In genomic region chr17:72270530-72270929, GRCh38 we compare ENCODE assay signal across 11 cellular contexts.
DNase-seq lines count a peak whose midpoint lies in the region; ATAC-seq, FAIRE-seq and TF ChIP-seq lines count a peak whose summit lies in the region.
"Had no signal": no experiment of that assay in that cellular context is flagged by ENCODE, and none has a peak within 500 bp of the region (broad histone marks: within the 10 kb centered on the region; RNA-seq: fewer than 3 reads in every experiment).

No MANE protein-coding gene starts in this region.

- no peaks in the 10 kb centered on the region for H3K36me3 Mint-ChIP-seq in astrocyte (ENCODE audit: low read depth, unreplicated experiment)
- no peaks in the 10 kb centered on the region for H3K36me3 Mint-ChIP-seq in CD4-positive, alpha-beta memory T cell

- intact Hi-C loops in CD4-positive, alpha-beta memory T cell (cut with micrococcal nuclease), result no loop called here

- no peak overlapping the region for H3K4ac ChIP-seq in mesenchymal stem cell (ENCODE audit: low read depth in 1 of 2, low read length in 2 of 2)

- H3K4me3 ChIP-seq in astrocyte (ENCODE audit: insufficient read depth, low read depth, low read length), result no peak overlapping the region
- no peak overlapping the region for H3K4me3 ChIP-seq in mesenchymal stem cell (ENCODE audit: insufficient read depth in 1 of 2, low read depth in 1 of 2, low read length in 2 of 2)
- no peak overlapping the region for H3K4me3 ChIP-seq in CD4-positive, alpha-beta memory T cell (ENCODE audit: low read length in 2 of 2)
- H3K4me3 ChIP-seq: HAP-1, thyroid gland had no signal

- H3K27me3 ChIP-seq in astrocyte (ENCODE audit: insufficient read depth, low read length) (no peaks in the 10 kb centered on the region), mesenchymal stem cell (ENCODE audit: control insufficient read depth in 1 of 2, insufficient read depth in 1 of 2, low read length in 2 of 2) (peaks cover 9 to 17% of the 10 kb centered on the region in 2 experiments)
- H3K27me3 ChIP-seq in CD4-positive, alpha-beta memory T cell (ENCODE audit: insufficient read depth, low read length), result no peaks in the 10 kb centered on the region
- H3K27me3 ChIP-seq: thyroid gland had no signal

- no peak overlapping the region for H3K4me3 Mint-ChIP-seq in astrocyte (ENCODE audit: unreplicated experiment)
- no peak overlapping the region for H3K4me3 Mint-ChIP-seq in CD4-positive, alpha-beta memory T cell

- no peak overlapping the region for H3K14ac ChIP-seq in mesenchymal stem cell (ENCODE audit: low read length in 2 of 2)

- no peak overlapping the region for H2BK12ac ChIP-seq in mesenchymal stem cell (ENCODE audit: low read length in 2 of 2)

- H3K27ac Mint-ChIP-seq in astrocyte (ENCODE audit: unreplicated experiment), result no peak overlapping the region
- no peak overlapping the region for H3K27ac Mint-ChIP-seq in CD4-positive, alpha-beta memory T cell

- CTCF ChIA-PET in CD4-positive, alpha-beta memory T cell (lab: Charles Lee; ENCODE audit: partially characterized antibody), result no interaction called here
- CTCF ChIA-PET in HEK293T (lab: Yijun Ruan, JAX), result interaction anchor here (0.6 to 0.7 kb wide), 2 partner anchors 150 to 215 kb away, joined by 3 to 4 read pairs; partner anchors contain the start of gene SOX9

- no peak overlapping the region for H3K27ac ChIP-seq in astrocyte (ENCODE audit: low read depth, low read length)
- H3K27ac ChIP-seq in mesenchymal stem cell (ENCODE audit: low read length, poor library complexity, severe bottlenecking), result no peak overlapping the region
- H3K27ac ChIP-seq in CD4-positive, alpha-beta memory T cell (ENCODE audit: low read depth, low read length), result no peak overlapping the region
- H3K27ac ChIP-seq: thyroid gland had no signal

- H3K9me3 Mint-ChIP-seq in astrocyte (ENCODE audit: unreplicated experiment), result peaks cover 5% of the 10 kb centered on the region
- H3K9me3 Mint-ChIP-seq in CD4-positive, alpha-beta memory T cell, result peaks cover 0 to 4% (median 0%) of the 10 kb centered on the region in 8 donors

- H2BK15ac ChIP-seq in mesenchymal stem cell (ENCODE audit: low read depth, poor library complexity, severe bottlenecking), result no peak overlapping the region

- H3K4me1 ChIP-seq in astrocyte (ENCODE audit: insufficient read depth, low read length) (no peaks in the 10 kb centered on the region), mesenchymal stem cell (ENCODE audit: control insufficient read depth, insufficient read depth, low read depth, low read length) (peaks cover 4% of the 10 kb centered on the region)
- H3K4me1 ChIP-seq in CD4-positive, alpha-beta memory T cell (ENCODE audit: insufficient read depth, low read length), result no peaks in the 10 kb centered on the region
- H3K4me1 ChIP-seq: HAP-1 had no signal

- 62% methylated on average over 4 of the region's 5 CpGs for WGBS in mesenchymal stem cell

- peak; percentile 8 for DNase-seq in DMS79 (lab: John Stamatoyannopoulos, UW)
- peak; percentile 27 to 37 for DNase-seq in NCI-H1930 (lab: John Stamatoyannopoulos, UW)
- DNase-seq in astrocyte (ENCODE audit: low read depth), result peak; percentile 70
- peak; percentile 1 for DNase-seq in mesenchymal stem cell
- DNase-seq in CD4-positive, alpha-beta memory T cell, result no peak
- DNase-seq in activated CD8-positive, alpha-beta memory T cell treated with anti-CD3 and anti-CD28 coated beads, Interleukin-2, amount 50 U/mL, for 4 hours, result no peak
- DNase-seq in HEK293T (ENCODE audit: extremely low spot score), result no peak
- DNase-seq: activated CD4-positive, alpha-beta T cell treated with anti-CD3 and anti-CD28 coated beads for 4 hours had no signal

- no peaks in the 10 kb centered on the region for H3K79me1 ChIP-seq in mesenchymal stem cell (replicated peaks; ENCODE audit: low read length, poor library complexity, severe bottlenecking)

- peaks cover 19% of the 10 kb centered on the region for H3K27me3 Mint-ChIP-seq in astrocyte (ENCODE audit: low read depth, unreplicated experiment)
- peaks cover 0 to 9% of the 10 kb centered on the region in 2 donors for H3K27me3 Mint-ChIP-seq in CD4-positive, alpha-beta memory T cell

- H4K8ac ChIP-seq in mesenchymal stem cell (ENCODE audit: low read length), result no peak overlapping the region

- FAIRE-seq in astrocyte (lab: Jason Lieb, UNC), result no peak

- H3K4me1 Mint-ChIP-seq in astrocyte (ENCODE audit: low read depth, unreplicated experiment), result no peaks in the 10 kb centered on the region
- no peaks in the 10 kb centered on the region for H3K4me1 Mint-ChIP-seq in CD4-positive, alpha-beta memory T cell

- no peaks in the 10 kb centered on the region for H3K79me2 ChIP-seq in astrocyte (ENCODE audit: insufficient read depth, low read length)

- no peak overlapping the region for H2AFZ ChIP-seq in astrocyte (ENCODE audit: low read depth, low read length)
- H2AFZ ChIP-seq in mesenchymal stem cell (ENCODE audit: low read depth, low read length), result no peak overlapping the region

- POLR2A ChIA-PET in CD4-positive, alpha-beta memory T cell (lab: Charles Lee; ENCODE audit: partially characterized antibody), result no interaction called here
- POLR2A ChIA-PET in HEK293T (lab: Yijun Ruan, JAX), result no interaction called here

- H2BK5ac ChIP-seq in mesenchymal stem cell (ENCODE audit: low read depth, low read length, poor library complexity, severe bottlenecking), result no peak overlapping the region

- no peak for ATAC-seq in HG03460 (IDR thresholded peaks at IDR 0.05; ENCODE audit: unreplicated experiment)

- no peak for TF ChIP-seq CTCF in astrocyte (IDR thresholded peaks at IDR 0.05; ENCODE audit: insufficient read depth, low read depth, low read length)

- H3K36me3 ChIP-seq in astrocyte (ENCODE audit: insufficient read depth, low read length) (no peaks in the 10 kb centered on the region), mesenchymal stem cell (ENCODE audit: control insufficient read depth in 1 of 2, insufficient read depth in 2 of 2, low read depth in 1 of 2, low read length in 2 of 2) (no peaks in the 10 kb centered on the region)
- no peaks in the 10 kb centered on the region for H3K36me3 ChIP-seq in CD4-positive, alpha-beta memory T cell (ENCODE audit: insufficient read depth, low read length)
- H3K36me3 ChIP-seq: HAP-1, thyroid gland had no signal

- no peak overlapping the region for H3K23ac ChIP-seq in mesenchymal stem cell (ENCODE audit: low read length in 2 of 2)

- H3K9me3 ChIP-seq in astrocyte (ENCODE audit: insufficient read depth, low read depth, low read length) (no peaks in the 10 kb centered on the region), mesenchymal stem cell (ENCODE audit: control insufficient read depth, low read length) (peaks cover 3% of the 10 kb centered on the region)
- H3K9me3 ChIP-seq in CD4-positive, alpha-beta memory T cell (ENCODE audit: control insufficient read depth in 1 of 2, low read length in 2 of 2), result no peaks in the 10 kb centered on the region
- H3K9me3 ChIP-seq: HAP-1, thyroid gland had no signal

- H3K18ac ChIP-seq in mesenchymal stem cell (ENCODE audit: low read depth in 1 of 2, low read length in 2 of 2), result no peak overlapping the region

- no peak overlapping the region for H2AK5ac ChIP-seq in mesenchymal stem cell (ENCODE audit: low read length, severe bottlenecking)

- H4K20me1 ChIP-seq in astrocyte (ENCODE audit: insufficient read depth, low read length), result no peaks in the 10 kb centered on the region

- no peak overlapping the region for H4K91ac ChIP-seq in mesenchymal stem cell (ENCODE audit: low read length)

- H3K9ac ChIP-seq in astrocyte (ENCODE audit: low read length) (no peak overlapping the region), mesenchymal stem cell (ENCODE audit: low read length) (no peak overlapping the region)

- H3K4me2 ChIP-seq in astrocyte (ENCODE audit: low read length) (no peak overlapping the region), mesenchymal stem cell (ENCODE audit: low read length, poor library complexity, severe bottlenecking) (no peak overlapping the region)

- H2BK120ac ChIP-seq in mesenchymal stem cell (ENCODE audit: low read depth, low read length), result no peak overlapping the region

TF ChIP-seq in HEK293T, 16 proteins besides CTCF, POLR2A, EP300 and RAD21:
- TF ChIP-seq PKNOX1 (IDR thresholded peaks at IDR 0.05), result no peak
- TF ChIP-seq SUZ12 (IDR thresholded peaks at IDR 0.05), result no peak
TF ChIP-seq in HEK293T: peak in this region for 0.

Comparison
In these comparisons a context has a peak if more than half of its experiments do, and no peak if none do; other contexts are left out.
1. DNase-seq: peak in DMS79 (single experiment), NCI-H1930 (2 of 2), astrocyte (single experiment) and mesenchymal stem cell (single experiment); none in CD4-positive, alpha-beta memory T cell (0 of 5), activated CD8-positive, alpha-beta memory T cell treated with anti-CD3 and anti-CD28 coated beads, Interleukin-2, amount 50 U/mL, for 4 hours (single experiment) and HEK293T (single experiment).